20 cellular contexts compared by ENCODE assay signal in the genomic region with DNA sequence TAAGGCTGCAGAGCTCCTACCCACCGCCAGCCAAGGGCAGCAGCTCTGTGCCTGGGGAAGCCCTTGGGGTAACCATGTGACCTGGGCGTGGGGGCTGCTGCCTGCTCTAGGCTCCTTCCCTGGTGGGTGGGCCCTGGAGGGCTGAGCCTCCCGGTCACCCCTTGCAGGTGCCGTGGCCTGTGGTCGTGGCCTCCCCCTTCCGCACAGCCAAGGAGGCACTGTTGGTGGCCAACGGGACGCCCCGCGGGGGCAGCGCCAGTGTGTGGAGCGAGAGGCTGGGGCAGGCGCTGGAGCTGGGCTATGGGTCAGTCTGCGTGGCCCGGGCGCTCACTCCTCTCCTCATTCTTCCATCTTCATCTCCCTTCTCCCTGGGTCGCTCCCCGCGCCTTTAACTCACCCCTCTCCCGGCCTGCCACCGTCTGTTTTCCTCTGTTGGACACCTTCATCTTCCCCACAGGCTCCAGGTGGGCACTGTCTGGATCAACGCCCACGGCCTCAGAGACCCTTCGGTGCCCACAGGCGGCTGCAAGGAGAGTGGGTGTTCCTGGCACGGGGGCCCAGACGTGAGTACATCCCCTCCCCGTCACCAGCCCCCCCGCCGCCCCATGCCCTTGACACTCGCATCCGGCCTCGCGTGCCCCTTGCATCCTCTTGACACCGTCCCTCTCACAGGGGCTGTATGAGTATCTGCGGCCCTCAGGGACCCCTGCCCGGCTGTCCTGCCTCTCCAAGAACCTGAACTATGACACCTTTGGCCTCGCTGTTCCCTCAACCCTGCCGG. TPM values are rescaled to one million over a fixed set of nuclear protein-coding genes. Genes with fewer than 3 reads are reported as not detected.
"Had no signal": no experiment of that assay in that cellular context is flagged by ENCODE, and none has a peak within 500 bp of the region (broad histone marks: within the 10 kb centered on the region; RNA-seq: fewer than 3 reads in every experiment).

No MANE protein-coding gene starts in this region.

- H3K4me3 Mint-ChIP-seq: activated B cell treated with CpG ODN at 0.5 μM for 24 hours; natural killer cell treated with Interleukin-12 subunit alpha and Interleukin-12 subunit beta and Interleukin-15 and Interleukin-18, amount 100 ng/mL, for 72 hours; T-helper 2 cell treated with Interferon-gamma antibody and Interleukin-4, amounts not matched to agents 5 μg/mL and 100 μg/mL, for 36 hours had no signal

- DNase-seq: activated B cell treated with CpG ODN at 0.5 μM for 24 hours; activated CD4-positive, alpha-beta T cell treated with anti-CD3 and anti-CD28 coated beads, Interleukin-2, amount 50 U/mL, for 1 hour; activated effector memory CD4-positive, alpha-beta T cell treated with Interleukin-2 at 50 U/mL for 16 hours; cortex of kidney; effector CD8-positive, alpha-beta T cell; foreskin melanocyte; kidney glomerular epithelial cell; left ventricle myocardium superior; mesenchymal stem cell; nucleus accumbens; stimulated activated CD4-positive, alpha-beta T cell treated with anti-CD3 and anti-CD28 coated beads, Interleukin-2, amount 100 ng/mL, for 48 hours; stimulated activated naive CD4-positive, alpha-beta T cell treated with Interleukin-2 at 50 U/mL for 16 hours; substantia nigra had no signal

- H3K27ac ChIP-seq: right atrium auricular region, tibial nerve had no signal

- ATAC-seq: activated naive CD4-positive, alpha-beta T cell treated with anti-CD3 and anti-CD28 coated beads, Interleukin-2, amount 50 U/mL, for 72 hours; left ventricle myocardium superior; natural killer cell treated with Interleukin-12 subunit alpha and Interleukin-12 subunit beta and Interleukin-15 and Interleukin-18, amount 100 ng/mL, for 72 hours had no signal

- H3K36me3 Mint-ChIP-seq: natural killer cell treated with Interleukin-12 subunit alpha and Interleukin-12 subunit beta and Interleukin-15 and Interleukin-18, amount 100 ng/mL, for 72 hours had no signal

- H3K9me3 Mint-ChIP-seq: activated B cell treated with CpG ODN at 0.5 μM for 24 hours; activated naive CD4-positive, alpha-beta T cell treated with anti-CD3 and anti-CD28 coated beads, Interleukin-2, amount 50 U/mL, for 72 hours; natural killer cell treated with Interleukin-12 subunit alpha and Interleukin-12 subunit beta and Interleukin-15 and Interleukin-18, amount 100 ng/mL, for 72 hours; T-helper 2 cell treated with Interferon-gamma antibody and Interleukin-4, amounts not matched to agents 5 μg/mL and 100 μg/mL, for 36 hours had no signal

- H3K27me3 Mint-ChIP-seq: activated B cell treated with CpG ODN at 0.5 μM for 24 hours; natural killer cell treated with Interleukin-12 subunit alpha and Interleukin-12 subunit beta and Interleukin-15 and Interleukin-18, amount 100 ng/mL, for 72 hours; progenitor cell of endocrine pancreas had no signal

- H3K4me3 ChIP-seq: right atrium auricular region, tibial nerve had no signal

- H3K27me3 ChIP-seq: right atrium auricular region, tibial nerve had no signal

- H3K27ac Mint-ChIP-seq: activated B cell treated with CpG ODN at 0.5 μM for 24 hours; natural killer cell treated with Interleukin-12 subunit alpha and Interleukin-12 subunit beta and Interleukin-15 and Interleukin-18, amount 100 ng/mL, for 72 hours; progenitor cell of endocrine pancreas had no signal

- H3K9me3 ChIP-seq: right atrium auricular region, tibial nerve had no signal

RNA-seq across cellular contexts. Expression of gene SLC17A7, which starts 22.8 kb away (rescaled TPM):
- total RNA-seq: activated CD8-positive, alpha-beta memory T cell treated with anti-CD3 and anti-CD28 coated beads for 36 hours; natural killer cell treated with Interleukin-12 subunit alpha and Interleukin-12 subunit beta and Interleukin-15 and Interleukin-18, amount 100 ng/mL, for 72 hours had no signal
